Comparison of ENCODE assay signal across 9 cellular contexts in genomic region chr12:98998697-98999299, GRCh38.
A peak's percentile ranks its signal among the peaks of the same experiment; 100 is the strongest.
DNase-seq lines count a peak whose midpoint lies in the region; ATAC-seq, FAIRE-seq and TF ChIP-seq lines count a peak whose summit lies in the region.
"Had no signal": no experiment of that assay in that cellular context is flagged by ENCODE, and none has a peak within 500 bp of the region (broad histone marks: within the 10 kb centered on the region; RNA-seq: fewer than 3 reads in every experiment).

No MANE protein-coding gene starts in this region.

- intact Hi-C loops in esophagus squamous epithelium (cut with DNase I), result loop anchor here (5.0 kb wide), 1 partner anchor 301 kb away; no protein-coding TSS in a partner anchor
- intact Hi-C loops in pancreas (cut with DNase I), result no loop called here

- FAIRE-seq in HTR-8/SVneo (lab: Jason Lieb, UNC), result no peak
- FAIRE-seq in pancreas (lab: Jason Lieb, UNC), result peak; percentile 90

- H3K4me3 ChIP-seq in Peyer's patch (no peak overlapping the region), esophagus squamous epithelium (no peak overlapping the region), pancreas (no peak overlapping the region)
- H3K4me3 ChIP-seq: BLaER1 treated with 17β-estradiol and CSF1 and Interleukin-3, amounts not matched to agents 10 nM and 100 nM had no signal

- H3K27ac ChIP-seq in Peyer's patch, result no peak overlapping the region
- no peak overlapping the region for H3K27ac ChIP-seq in esophagus squamous epithelium
- no peak overlapping the region for H3K27ac ChIP-seq in pancreas
- H3K27ac ChIP-seq: BLaER1 treated with 17β-estradiol and CSF1 and Interleukin-3, amounts not matched to agents 10 nM and 100 nM had no signal

- peak; percentile 90 for ATAC-seq in GM21619 (IDR thresholded peaks at IDR 0.05; ENCODE audit: unreplicated experiment)
- peak; percentile 90 to 96 (median 94) for ATAC-seq in pancreas

- TF ChIP-seq POLR2A in Peyer's patch (IDR thresholded peaks at IDR 0.05) (no peak), esophagus squamous epithelium (IDR thresholded peaks at IDR 0.05) (no peak)

- WGBS in esophagus squamous epithelium, 2 donors, result 10 to 21% methylated on average over 6 of the region's 6 CpGs
- WGBS in pancreas, 2 donors, result 14 to 15% methylated on average over 6 of the region's 6 CpGs

- H3K4me1 ChIP-seq in Peyer's patch, result no peaks in the 10 kb centered on the region
- H3K4me1 ChIP-seq in esophagus squamous epithelium, result no peaks in the 10 kb centered on the region
- H3K4me1 ChIP-seq in pancreas, result peaks cover 6 to 10% (median 7%) of the 10 kb centered on the region in 3 donors
- H3K4me1 ChIP-seq: BLaER1 treated with 17β-estradiol and CSF1 and Interleukin-3, amounts not matched to agents 10 nM and 100 nM had no signal

- H3K36me3 ChIP-seq in Peyer's patch (no peaks in the 10 kb centered on the region), esophagus squamous epithelium (no peaks in the 10 kb centered on the region), pancreas (no peaks in the 10 kb centered on the region)

- no peaks in the 10 kb centered on the region for H3K9me3 ChIP-seq in Peyer's patch
- no peaks in the 10 kb centered on the region for H3K9me3 ChIP-seq in esophagus squamous epithelium
- H3K9me3 ChIP-seq in pancreas, result no peaks in the 10 kb centered on the region
- H3K9me3 ChIP-seq: BLaER1 treated with 17β-estradiol and CSF1 and Interleukin-3, amounts not matched to agents 10 nM and 100 nM had no signal

- DNase-seq in NCI-H187 treated with DMSO at 0.1 percent for 48 hours (lab: John Stamatoyannopoulos, UW), result peak; percentile 26
- no peak for DNase-seq in NCI-H187 (lab: John Stamatoyannopoulos, UW)
- peak; percentile 50 for DNase-seq in HTR-8/SVneo (ENCODE audit: insufficient read length, low spot score)
- no peak for DNase-seq in Peyer's patch
- DNase-seq in esophagus squamous epithelium (lab: John Stamatoyannopoulos, UW), result no peak
- DNase-seq in pancreas, result no peak
- DNase-seq in NCI-H1048 (lab: John Stamatoyannopoulos, UW), result no peak

- no peaks in the 10 kb centered on the region for H3K27me3 ChIP-seq in Peyer's patch
- no peaks in the 10 kb centered on the region for H3K27me3 ChIP-seq in esophagus squamous epithelium
- no peaks in the 10 kb centered on the region for H3K27me3 ChIP-seq in pancreas
- H3K27me3 ChIP-seq: BLaER1 treated with 17β-estradiol and CSF1 and Interleukin-3, amounts not matched to agents 10 nM and 100 nM had no signal

- TF ChIP-seq CTCF in Peyer's patch (IDR thresholded peaks at IDR 0.05) (peak in 4 of 6 experiments; percentile 33 to 51 (median 48)), esophagus squamous epithelium (IDR thresholded peaks at IDR 0.05) (peak in 5 of 6 experiments; percentile 29 to 76 (median 62)), pancreas (IDR thresholded peaks at IDR 0.05) (peak; percentile 48 to 70 (median 57))

Comparison
In these comparisons a context has a peak if more than half of its experiments do, and no peak if none do; other contexts are left out.
1. DNase-seq: peak in NCI-H187 treated with DMSO at 0.1 percent for 48 hours (single experiment) and HTR-8/SVneo (single experiment); none in NCI-H187 (0 of 2), Peyer's patch (0 of 3), esophagus squamous epithelium (single experiment), pancreas (0 of 6) and NCI-H1048 (single experiment).
2. Peak in every context shown above with its lines, with median percentiles within 50 percentile points of each other: CTCF ChIP-seq.